In the genomic region with DNA sequence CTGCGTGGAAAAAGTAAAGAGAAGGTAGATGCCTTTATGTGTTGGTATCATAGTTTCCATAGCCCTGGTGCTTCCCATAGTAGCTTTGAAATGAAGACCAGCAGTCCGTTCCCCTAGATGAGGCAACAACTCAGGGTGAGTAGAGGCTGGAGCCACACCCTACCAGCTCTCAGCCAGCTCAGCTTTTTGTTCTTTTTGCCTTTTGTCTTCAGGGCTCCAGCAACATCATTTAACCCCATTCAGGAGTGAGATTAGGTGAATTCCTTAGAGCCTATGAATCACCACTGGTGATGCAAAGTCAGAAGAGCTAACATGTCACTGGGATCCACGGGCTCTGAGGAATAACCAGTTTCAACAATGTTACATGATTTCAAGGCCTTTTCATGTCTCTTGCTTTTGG, we compare ENCODE assay signal across 1 cellular context.
A peak's percentile ranks its signal among the peaks of the same experiment; 100 is the strongest.
TF ChIP-seq lines count a peak whose summit lies in the region.

No MANE protein-coding gene starts in this region.

TF ChIP-seq in GM23338, 12 proteins besides CTCF, POLR2A, EP300 and RAD21 (continued from another document):
- TF ChIP-seq ZNF462 (CRISPR knock-in tag; IDR thresholded peaks at IDR 0.05) = peak; percentile 41; the same call in 1 of the 2 replicates
